1 cellular context compared by ENCODE assay signal in the genomic region with DNA sequence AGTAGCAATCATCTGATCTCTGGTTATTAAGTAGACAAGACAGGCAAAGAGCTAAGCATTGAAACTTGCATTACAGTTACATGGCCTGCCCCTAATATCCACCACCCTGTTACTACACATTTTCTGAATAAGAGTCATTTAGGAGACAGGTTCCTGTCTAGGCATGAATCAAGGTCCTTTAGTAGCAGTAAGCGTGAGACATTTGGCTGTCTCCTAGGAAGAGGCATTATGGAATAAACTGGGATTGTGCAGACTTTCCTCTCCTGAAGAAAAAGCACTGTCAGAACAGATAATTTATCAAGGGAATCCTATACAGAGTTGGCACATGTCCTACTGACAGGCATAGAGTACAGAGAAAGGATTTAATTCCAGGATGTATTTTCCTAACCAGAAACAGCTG.
TF ChIP-seq lines count a peak whose summit lies in the region.

No MANE protein-coding gene starts in this region.

TF ChIP-seq in neural cell, 6 proteins besides CTCF, POLR2A, EP300 and RAD21 (continued from another document):
- TF ChIP-seq EZH2 (IDR thresholded peaks at IDR 0.05; ENCODE audit: borderline replicate concordance, insufficient read depth, low read length, poor library complexity, severe bottlenecking), result no peak
- TF ChIP-seq, protein P1, sequence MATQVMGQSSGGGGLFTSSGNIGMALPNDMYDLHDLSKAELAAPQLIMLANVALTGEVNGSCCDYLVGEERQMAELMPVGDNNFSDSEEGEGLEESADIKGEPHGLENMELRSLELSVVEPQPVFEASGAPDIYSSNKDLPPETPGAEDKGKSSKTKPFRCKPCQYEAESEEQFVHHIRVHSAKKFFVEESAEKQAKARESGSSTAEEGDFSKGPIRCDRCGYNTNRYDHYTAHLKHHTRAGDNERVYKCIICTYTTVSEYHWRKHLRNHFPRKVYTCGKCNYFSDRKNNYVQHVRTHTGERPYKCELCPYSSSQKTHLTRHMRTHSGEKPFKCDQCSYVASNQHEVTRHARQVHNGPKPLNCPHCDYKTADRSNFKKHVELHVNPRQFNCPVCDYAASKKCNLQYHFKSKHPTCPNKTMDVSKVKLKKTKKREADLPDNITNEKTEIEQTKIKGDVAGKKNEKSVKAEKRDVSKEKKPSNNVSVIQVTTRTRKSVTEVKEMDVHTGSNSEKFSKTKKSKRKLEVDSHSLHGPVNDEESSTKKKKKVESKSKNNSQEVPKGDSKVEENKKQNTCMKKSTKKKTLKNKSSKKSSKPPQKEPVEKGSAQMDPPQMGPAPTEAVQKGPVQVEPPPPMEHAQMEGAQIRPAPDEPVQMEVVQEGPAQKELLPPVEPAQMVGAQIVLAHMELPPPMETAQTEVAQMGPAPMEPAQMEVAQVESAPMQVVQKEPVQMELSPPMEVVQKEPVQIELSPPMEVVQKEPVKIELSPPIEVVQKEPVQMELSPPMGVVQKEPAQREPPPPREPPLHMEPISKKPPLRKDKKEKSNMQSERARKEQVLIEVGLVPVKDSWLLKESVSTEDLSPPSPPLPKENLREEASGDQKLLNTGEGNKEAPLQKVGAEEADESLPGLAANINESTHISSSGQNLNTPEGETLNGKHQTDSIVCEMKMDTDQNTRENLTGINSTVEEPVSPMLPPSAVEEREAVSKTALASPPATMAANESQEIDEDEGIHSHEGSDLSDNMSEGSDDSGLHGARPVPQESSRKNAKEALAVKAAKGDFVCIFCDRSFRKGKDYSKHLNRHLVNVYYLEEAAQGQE (IDR thresholded peaks at IDR 0.05; ENCODE audit: borderline replicate concordance), result peak; percentile 100
- TF ChIP-seq MXI1 (conservative IDR thresholded peaks at IDR 0.05; ENCODE audit: poor library complexity, severe bottlenecking), result no peak
- TF ChIP-seq POLR2AphosphoS5 (IDR thresholded peaks at IDR 0.05), result peak; percentile 52
